Comparison of ENCODE assay signal across 8 cellular contexts in the genomic region with DNA sequence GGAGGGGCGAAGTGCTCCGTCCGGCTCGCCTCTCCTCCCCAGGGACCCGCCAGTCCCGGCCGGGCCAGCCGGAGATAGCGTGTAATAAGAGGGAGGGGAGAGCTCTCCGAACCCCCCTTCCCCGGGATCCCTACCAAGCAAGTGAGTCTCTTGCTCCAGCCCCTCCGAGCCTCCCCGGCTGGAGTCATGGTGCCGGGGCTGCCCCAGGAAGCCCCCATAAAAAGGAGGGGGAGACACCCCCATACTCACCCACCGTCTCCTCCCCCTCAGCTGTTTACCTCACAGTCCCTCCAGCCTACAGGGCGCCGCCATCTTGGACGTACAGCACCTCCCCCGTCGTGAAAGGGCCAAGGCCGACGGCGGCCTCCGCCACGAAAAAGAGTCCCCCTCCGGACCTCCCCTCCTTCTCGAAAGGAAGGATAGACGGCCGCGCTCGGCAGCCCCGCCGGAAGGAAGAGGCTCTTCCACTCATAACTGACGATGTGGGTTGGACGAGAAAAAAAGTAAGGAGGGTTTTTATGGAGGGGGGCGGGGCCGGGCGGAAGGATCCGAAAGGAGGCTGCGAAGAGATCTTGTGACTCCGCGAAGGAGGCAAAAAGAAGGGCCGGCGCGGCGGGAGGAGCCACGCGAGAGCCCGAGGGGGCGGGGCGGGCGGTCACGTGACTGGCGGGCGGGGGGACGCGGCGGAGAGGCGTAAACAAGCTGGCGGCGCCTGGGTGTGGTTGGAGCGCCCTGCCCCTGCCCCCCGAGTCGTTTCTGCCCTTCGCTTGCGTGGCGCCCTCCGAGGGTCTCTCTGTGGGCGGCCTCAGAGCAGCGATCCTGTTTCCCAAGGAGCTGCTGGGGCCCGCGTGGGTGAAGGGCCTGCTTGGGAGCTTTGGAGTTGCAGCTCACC. TPM values are rescaled to one million over a fixed set of nuclear protein-coding genes. Genes with fewer than 3 reads are reported as not detected.
DNase-seq lines count a peak whose midpoint lies in the region; ATAC-seq and TF ChIP-seq lines count a peak whose summit lies in the region.

TSC1 (minus strand) TSS at position 323 of the 892 bp plus-strand sequence. CDS start 15,744 bp downstream, outside the sequence.

- peaks cover 9% of the 10 kb centered on the region for H3K36me3 Mint-ChIP-seq in activated B cell treated with CpG ODN at 0.5 μM for 24 hours (ENCODE audit: low read depth)
- no peaks in the 10 kb centered on the region for H3K36me3 Mint-ChIP-seq in immature natural killer cell

- H3K27ac Mint-ChIP-seq in activated B cell treated with CpG ODN at 0.5 μM for 24 hours, result peak within 1 kb of the TSS; percentile 100
- H3K27ac Mint-ChIP-seq in immature natural killer cell, result peak within 1 kb of the TSS; percentile 97 to 100 (median 100)

- ATAC-seq in GM18868 (IDR thresholded peaks at IDR 0.05; ENCODE audit: unreplicated experiment) (peak; percentile 70), HG03159 (IDR thresholded peaks at IDR 0.05; ENCODE audit: unreplicated experiment) (peak; percentile 68), activated B cell treated with CpG ODN at 0.5 μM for 24 hours (ENCODE audit: low read depth) (peak; percentile 90)

- peak within 1 kb of the TSS; percentile 80 for H3K27ac ChIP-seq in 22Rv1

- CTCF ChIA-PET in activated B cell treated with CpG ODN at 0.5 μM for 24 hours (lab: Charles Lee), result interaction anchor here (1.4 kb wide), 1 partner anchor 34 kb away, joined by 3 read pairs; the partner anchor contains the start of gene GFI1B

- H3K27me3 Mint-ChIP-seq in activated B cell treated with CpG ODN at 0.5 μM for 24 hours (no peaks in the 10 kb centered on the region), immature natural killer cell (ENCODE audit: low read depth in 3 of 3) (peaks cover 9 to 18% (median 15%) of the 10 kb centered on the region in 3 donors)

- H3K4me1 Mint-ChIP-seq in activated B cell treated with CpG ODN at 0.5 μM for 24 hours (peaks cover 29% of the 10 kb centered on the region), immature natural killer cell (peaks cover 22 to 33% of the 10 kb centered on the region in 2 donors)

- POLR2A ChIA-PET in activated B cell treated with CpG ODN at 0.5 μM for 24 hours (lab: Charles Lee), result interaction anchor here (0.5 to 3.0 kb wide), 18 partner anchors 8 to 1366 kb away, joined by 3 to 21 read pairs (median 3); partner anchors contain the start of genes DDX31, GTF3C4, GTF3C5 and MED22

- peak within 1 kb of the TSS; percentile 98 for H3K4me3 Mint-ChIP-seq in activated B cell treated with CpG ODN at 0.5 μM for 24 hours
- H3K4me3 Mint-ChIP-seq in immature natural killer cell, result peak within 1 kb of the TSS; percentile 94 to 98 (median 96)

- DNase-seq in NCI-H226, result peak; percentile 87
- peak; percentile 96 for DNase-seq in activated B cell treated with CpG ODN at 0.5 μM for 24 hours
- peak; percentile 98 to 99 for DNase-seq in cardiac fibroblast (ENCODE audit: low read depth in 2 of 2)
- DNase-seq in immature natural killer cell, result peak; percentile 96 to 98 (median 98)
- DNase-seq in smooth muscle cell of the brain vasculature (ENCODE audit: low read depth, low spot score), result peak; percentile 90

- intact Hi-C loops in activated B cell treated with CpG ODN at 0.5 μM for 24 hours (cut with micrococcal nuclease), result loop anchor here (1.0 to 2.0 kb wide), 5 partner anchors 28 to 205 kb away; partner anchors contain the start of genes AK8, GTF3C5 and SPACA9

- H3K9me3 Mint-ChIP-seq in activated B cell treated with CpG ODN at 0.5 μM for 24 hours (no peaks in the 10 kb centered on the region), immature natural killer cell (no peaks in the 10 kb centered on the region)

- no peak for TF ChIP-seq CTCF in 22Rv1 (IDR thresholded peaks at IDR 0.05)
- no peak for TF ChIP-seq CTCF in activated B cell treated with CpG ODN at 0.5 μM for 24 hours (IDR thresholded peaks at IDR 0.05)
- no peak for TF ChIP-seq CTCF in cardiac fibroblast (IDR thresholded peaks at IDR 0.05; ENCODE audit: low read depth, low read length)

- peak within 1 kb of the TSS; percentile 89 to 92 for H3K4me3 ChIP-seq in cardiac fibroblast (replicated peaks in 1 of 2; ENCODE audit: low read depth in 2 of 2, low read length in 2 of 2)

RNA-seq across cellular contexts. Expression of gene TSC1, which starts in this region (rescaled TPM):
- total RNA-seq in activated B cell treated with CpG ODN at 0.5 μM for 24 hours, result 51.7 and 61.4 TPM in 2 replicates
- 10 to 100 TPM in 1 of 3 donors, 1 to 10 TPM in 2; 2.5 to 11.8 (median 6.8) TPM for polyA plus RNA-seq in immature natural killer cell

Comparison
In these comparisons a context has a peak if more than half of its experiments do, and no peak if none do; other contexts are left out.
1. Peak in every context shown above with its lines: DNase-seq, ATAC-seq, H3K4me3 ChIP-seq and H3K27ac ChIP-seq.